In genomic region chr22:45201678-45202332, GRCh38 we compare ENCODE assay signal across 11 cellular contexts. TPM values are rescaled to one million over a fixed set of nuclear protein-coding genes. Genes with fewer than 3 reads are reported as not detected.
DNase-seq lines count a peak whose midpoint lies in the region; ATAC-seq and TF ChIP-seq lines count a peak whose summit lies in the region.
"Had no signal": no experiment of that assay in that cellular context is flagged by ENCODE, and none has a peak within 500 bp of the region (broad histone marks: within the 10 kb centered on the region; RNA-seq: fewer than 3 reads in every experiment).

No MANE protein-coding gene starts in this region.

- WGBS in esophagus squamous epithelium, 2 donors = 31 to 35% methylated on average over 8 of the region's 9 CpGs

- no peak overlapping the region for H3K27ac ChIP-seq in RWPE2 (ENCODE audit: poor library complexity, severe bottlenecking)
- H3K27ac ChIP-seq in esophagus squamous epithelium = peak overlapping the region in 3 of 4 donors; percentile 17 to 53 (median 33)

- TF ChIP-seq POLR2A in esophagus squamous epithelium (IDR thresholded peaks at IDR 0.05) = no peak

- H3K27me3 ChIP-seq in RWPE2 (ENCODE audit: insufficient read depth, poor library complexity, severe bottlenecking) (no peaks in the 10 kb centered on the region), esophagus squamous epithelium (no peaks in the 10 kb centered on the region)

- ATAC-seq in RWPE2 (ENCODE audit: low read depth) (peak; percentile 38; the same call in 2 of the 3 replicates), sciatic nerve (peak; percentile 31), GM18861 (IDR thresholded peaks at IDR 0.05; ENCODE audit: unreplicated experiment) (no peak), HG02938 (IDR thresholded peaks at IDR 0.05; ENCODE audit: unreplicated experiment) (no peak)
- no peak for ATAC-seq in activated CD4-positive, CD25-positive, alpha-beta regulatory T cell treated with anti-CD3 and anti-CD28 coated beads, Interleukin-2, amount 50 U/mL, for 24 hours

- DNase-seq in Daoy (ENCODE audit: low read depth) = peak; percentile 97
- DNase-seq in RWPE2 (ENCODE audit: low spot score) = no peak
- DNase-seq in esophagus squamous epithelium (lab: John Stamatoyannopoulos, UW) = no peak
- no peak for DNase-seq in sciatic nerve (ENCODE audit: low spot score)
- no peak for DNase-seq in T-helper 1 cell
- DNase-seq: activated B cell treated with CpG ODN at 0.5 μM for 24 hours, GDM1, NCI-H1092 treated with DMSO at 0.1 percent for 48 hours had no signal

- TF ChIP-seq CTCF in RWPE2 (IDR thresholded peaks at IDR 0.05; ENCODE audit: poor library complexity, severe bottlenecking) = no peak
- TF ChIP-seq CTCF in esophagus squamous epithelium (IDR thresholded peaks at IDR 0.05) = no peak

- intact Hi-C loops in esophagus squamous epithelium (cut with DNase I) = no loop called here
- intact Hi-C loops in sciatic nerve (cut with DNase I) = no loop called here

- H3K9me3 ChIP-seq in RWPE2 (ENCODE audit: severe bottlenecking) (no peaks in the 10 kb centered on the region), esophagus squamous epithelium (no peaks in the 10 kb centered on the region)

- H3K4me3 ChIP-seq in RWPE2 (ENCODE audit: severe bottlenecking) (no peak overlapping the region), esophagus squamous epithelium (no peak overlapping the region)

- no peaks in the 10 kb centered on the region for H3K4me1 ChIP-seq in RWPE2 (ENCODE audit: insufficient read depth, poor library complexity, severe bottlenecking)
- H3K4me1 ChIP-seq in esophagus squamous epithelium = peaks cover 8 to 43% (median 9%) of the 10 kb centered on the region in 3 donors

- H3K36me3 ChIP-seq in RWPE2 (ENCODE audit: low read depth) (peaks cover 30% of the 10 kb centered on the region), esophagus squamous epithelium (peaks cover 0 to 95% (median 43%) of the 10 kb centered on the region in 3 donors)

RNA-seq across cellular contexts. Expression of gene NUP50, which starts 38.1 kb away (rescaled TPM):
- total RNA-seq in Daoy (2014; rRNA removed; shearing (Covaris generic)) = 67.8 and 82.6 TPM in 2 replicates
- total RNA-seq in esophagus squamous epithelium = 10 to 100 TPM; 53.7 to 96.4 (median 59.9) TPM
- total RNA-seq in sciatic nerve = 55.9 TPM

RNA-seq across cellular contexts. Expression of gene KIAA0930, which starts 38.9 kb away (rescaled TPM):
- total RNA-seq in Daoy (2014; rRNA removed; shearing (Covaris generic)) = 88.2 and 89.0 TPM in 2 replicates
- 10 to 100 TPM; 33.1 to 40.2 (median 38.1) TPM for total RNA-seq in esophagus squamous epithelium
- total RNA-seq in sciatic nerve = 119 TPM

Comparison
In these comparisons a context has a peak if more than half of its experiments do, and no peak if none do; other contexts are left out.
1. ATAC-seq: peak in RWPE2 (single experiment) and sciatic nerve (single experiment); none in activated CD4-positive, CD25-positive, alpha-beta regulatory T cell treated with anti-CD3 and anti-CD28 coated beads, Interleukin-2, amount 50 U/mL, for 24 hours (0 of 2), GM18861 (single experiment) and HG02938 (single experiment).